8 cellular contexts compared by ENCODE assay signal in genomic region chr16:81645303-81645702, GRCh38.
DNase-seq lines count a peak whose midpoint lies in the region; ATAC-seq, FAIRE-seq and TF ChIP-seq lines count a peak whose summit lies in the region.

No MANE protein-coding gene starts in this region.

- no peak for TF ChIP-seq CTCF in GM10266 (IDR thresholded peaks at IDR 0.05; ENCODE audit: control insufficient read depth, insufficient read depth, low read depth, missing control alignments)

- no peaks in the 10 kb centered on the region for H3K27me3 ChIP-seq in H7 (ENCODE audit: control insufficient read depth, insufficient read depth, low read length)

- no peak overlapping the region for H3K4me3 ChIP-seq in H7 (ENCODE audit: insufficient read depth, low read depth, low read length)

- H3K36me3 ChIP-seq in H7 (replicated peaks; ENCODE audit: control insufficient read depth, insufficient read depth, low read length) = no peaks in the 10 kb centered on the region

- no peak for ATAC-seq in left lobe of liver

- peak; percentile 54 for DNase-seq in H7
- peak; percentile 41 for DNase-seq in RPMI7951 (ENCODE audit: low read depth)
- peak; percentile 54 to 71 for DNase-seq in frontal cortex (ENCODE audit: low spot score in 2 of 2)
- DNase-seq in retina = peak; percentile 58
- no peak for DNase-seq in left lobe of liver (ENCODE audit: low spot score)
- no peak for DNase-seq in epidermal melanocyte (ENCODE audit: insufficient read length, low spot score)
- no peak for DNase-seq in T-helper 9 cell
- DNase-seq in GM10266 (ENCODE audit: extremely low spot score) = no peak

- no peak for FAIRE-seq in frontal cortex (lab: Jason Lieb, UNC)

Comparison
In these comparisons a context has a peak if more than half of its experiments do, and no peak if none do; other contexts are left out.
1. DNase-seq: peak in H7 (single experiment), RPMI7951 (single experiment), frontal cortex (2 of 2) and retina (single experiment); none in left lobe of liver (single experiment), epidermal melanocyte (single experiment), T-helper 9 cell (single experiment) and GM10266 (single experiment).